In the genomic region with DNA sequence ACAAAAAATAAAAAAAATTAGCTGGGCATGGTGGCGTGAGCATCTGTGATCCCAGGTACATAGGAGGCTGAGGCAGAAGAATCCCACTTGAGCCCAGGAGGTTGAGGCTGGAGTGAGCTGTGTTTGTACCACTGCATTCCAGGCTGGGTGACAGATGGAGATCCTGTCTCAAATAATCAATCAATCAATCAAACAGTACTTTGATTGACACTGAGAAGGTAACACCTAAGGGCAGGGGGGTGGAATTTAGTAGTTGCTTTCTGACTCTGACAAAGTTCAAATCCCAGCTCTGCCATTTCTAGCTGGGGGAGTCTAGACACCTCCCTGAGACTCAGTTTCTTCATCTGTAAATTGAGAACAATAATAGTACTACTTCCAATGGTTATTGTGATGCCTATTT, we compare ENCODE assay signal across 1 cellular context.
A peak's percentile ranks its signal among the peaks of the same experiment; 100 is the strongest.
TF ChIP-seq lines count a peak whose summit lies in the region.

No MANE protein-coding gene starts in this region.

TF ChIP-seq in K562, 482 proteins besides CTCF, POLR2A, EP300 and RAD21:
- TF ChIP-seq E2F3 (CRISPR knock-in tag; IDR thresholded peaks at IDR 0.05) (no peak), SOX6 (IDR thresholded peaks at IDR 0.05) (no peak), TEAD1 (CRISPR knock-in tag; IDR thresholded peaks at IDR 0.05) (no peak), ERF (CRISPR knock-in tag; IDR thresholded peaks at IDR 0.05) (no peak), POU5F1 (IDR thresholded peaks at IDR 0.05; ENCODE audit: borderline replicate concordance, low read depth, low read length, partially characterized antibody) (no peak), SIN3B (IDR thresholded peaks at IDR 0.05; ENCODE audit: low read depth) (no peak), SLC30A9 (CRISPR knock-in tag; IDR thresholded peaks at IDR 0.05) (no peak), PRMT5 (CRISPR knock-in tag; IDR thresholded peaks at IDR 0.05) (no peak), ZNF668 (CRISPR knock-in tag; IDR thresholded peaks at IDR 0.05) (no peak), CHD1 (IDR thresholded peaks at IDR 0.05; ENCODE audit: low read length) (no peak), ZNF121 (CRISPR knock-in tag; conservative IDR thresholded peaks at IDR 0.05) (no peak), ZKSCAN3 (CRISPR knock-in tag; IDR thresholded peaks at IDR 0.05) (no peak), RUNX1 (IDR thresholded peaks at IDR 0.05; ENCODE audit: low read depth) (no peak), MEIS2 (IDR thresholded peaks at IDR 0.05; ENCODE audit: partially characterized antibody) (peak; percentile 39), ZNF354B (CRISPR knock-in tag; IDR thresholded peaks at IDR 0.05) (no peak)
- TF ChIP-seq, protein P1, sequence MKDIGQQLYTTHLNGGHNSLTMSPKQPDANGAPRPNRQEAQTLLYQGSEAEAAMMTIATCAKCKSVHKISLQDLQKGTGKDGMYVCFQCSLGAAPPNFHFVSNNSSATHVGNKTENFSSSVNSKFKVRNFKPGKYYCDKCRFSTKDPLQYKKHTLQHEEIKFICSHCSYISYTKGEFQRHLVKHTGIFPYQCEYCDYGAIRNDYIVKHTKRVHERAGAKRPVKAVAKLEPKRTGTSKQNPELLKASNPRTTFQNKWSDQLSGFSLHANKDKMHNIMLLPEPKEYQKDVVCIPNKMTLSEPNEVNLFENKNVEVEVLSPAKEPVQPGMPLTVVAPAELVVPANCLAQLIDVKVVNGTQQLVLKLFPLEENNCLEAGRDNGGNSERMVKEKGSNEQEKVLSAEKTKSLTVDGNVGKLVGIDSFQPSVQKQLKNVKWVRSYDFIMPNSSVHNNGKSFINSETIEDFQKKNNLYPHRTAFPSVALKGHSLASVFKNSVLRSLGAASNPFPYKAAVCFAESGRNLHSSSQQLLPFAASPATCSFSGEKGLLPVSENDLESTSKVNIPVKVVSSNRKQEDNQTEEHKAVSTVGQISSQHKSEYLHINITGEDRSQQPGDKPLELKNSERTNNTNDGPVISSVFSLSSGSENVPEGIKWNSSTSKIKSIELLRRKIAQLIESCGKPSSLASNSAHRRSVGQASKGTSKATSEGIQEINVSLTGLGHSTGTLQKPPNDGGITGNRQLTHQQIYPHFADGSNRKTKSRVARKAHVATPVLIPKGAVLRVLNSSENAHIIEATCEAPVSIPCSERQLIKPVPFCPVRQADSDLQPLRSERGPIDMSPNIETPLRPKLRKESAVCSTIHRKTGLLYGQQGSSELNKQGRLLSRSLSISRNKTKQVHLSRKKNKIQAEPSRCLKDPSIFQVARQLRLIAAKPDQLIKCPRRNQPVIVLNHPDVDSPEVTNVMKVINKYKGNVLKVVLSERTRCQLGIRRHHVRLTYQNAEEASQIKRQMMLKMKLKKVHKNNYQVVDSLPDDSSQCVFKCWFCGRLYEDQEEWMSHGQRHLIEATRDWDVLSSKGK (CRISPR knock-in tag; IDR thresholded peaks at IDR 0.05), result no peak
- TF ChIP-seq, protein P2, sequence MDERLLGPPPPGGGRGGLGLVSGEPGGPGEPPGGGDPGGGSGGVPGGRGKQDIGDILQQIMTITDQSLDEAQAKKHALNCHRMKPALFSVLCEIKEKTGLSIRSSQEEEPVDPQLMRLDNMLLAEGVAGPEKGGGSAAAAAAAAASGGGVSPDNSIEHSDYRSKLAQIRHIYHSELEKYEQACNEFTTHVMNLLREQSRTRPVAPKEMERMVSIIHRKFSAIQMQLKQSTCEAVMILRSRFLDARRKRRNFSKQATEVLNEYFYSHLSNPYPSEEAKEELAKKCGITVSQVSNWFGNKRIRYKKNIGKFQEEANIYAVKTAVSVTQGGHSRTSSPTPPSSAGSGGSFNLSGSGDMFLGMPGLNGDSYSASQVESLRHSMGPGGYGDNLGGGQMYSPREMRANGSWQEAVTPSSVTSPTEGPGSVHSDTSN (CRISPR knock-in tag; IDR thresholded peaks at IDR 0.05; ENCODE audit: low read depth), result no peak
- TF ChIP-seq, protein P2 (tag; conservative IDR thresholded peaks at IDR 0.05; ENCODE audit: low read depth), result 0 out of 2 replicates have a peak, but pooled peaks have one; percentile 32
